In the genomic region with DNA sequence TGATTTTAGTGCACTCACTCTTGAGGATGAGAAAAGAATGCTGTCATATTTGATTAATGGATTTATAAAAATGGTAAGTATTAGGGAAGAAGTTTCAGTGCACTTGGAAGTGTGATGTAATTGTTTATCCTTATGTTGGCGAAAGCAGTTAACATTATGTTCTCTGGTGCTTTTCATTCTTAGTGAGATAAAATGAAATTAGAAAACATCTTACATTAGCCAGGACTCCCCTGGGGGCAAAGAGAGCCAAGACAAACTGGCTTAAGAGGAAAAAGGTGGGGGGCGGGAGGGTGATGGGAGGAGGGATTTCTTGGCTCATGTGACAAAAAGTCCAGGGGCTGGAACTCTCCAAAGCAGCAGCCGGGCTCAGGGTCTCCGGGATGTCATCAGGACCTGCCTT, we compare ENCODE assay signal across 18 cellular contexts.
A peak's percentile ranks its signal among the peaks of the same experiment; 100 is the strongest.
DNase-seq lines count a peak whose midpoint lies in the region; TF ChIP-seq lines count a peak whose summit lies in the region.
"Had no signal": no experiment of that assay in that cellular context is flagged by ENCODE, and none has a peak within 500 bp of the region (broad histone marks: within the 10 kb centered on the region; RNA-seq: fewer than 3 reads in every experiment).

No MANE protein-coding gene starts in this region.

- TF ChIP-seq CTCF in BE2C (IDR thresholded peaks at IDR 0.05; ENCODE audit: low read depth, low read length) = no peak
- TF ChIP-seq CTCF in astrocyte of the spinal cord (IDR thresholded peaks at IDR 0.05; ENCODE audit: low read depth, low read length) = no peak
- TF ChIP-seq CTCF in fibroblast of villous mesenchyme (IDR thresholded peaks at IDR 0.05; ENCODE audit: insufficient read depth, low read depth, low read length) = no peak
- no peak for TF ChIP-seq CTCF in osteoblast (IDR thresholded peaks at IDR 0.05; ENCODE audit: extremely low read depth, low read depth, low read length)
- no peak for TF ChIP-seq CTCF in GM10266 (IDR thresholded peaks at IDR 0.05; ENCODE audit: control insufficient read depth, insufficient read depth, low read depth, missing control alignments)

- H3K27ac ChIP-seq in osteoblast (ENCODE audit: low read depth, low read length) = no peak overlapping the region
- H3K27ac ChIP-seq: upper lobe of right lung had no signal

- H3K4me3 ChIP-seq in BE2C (ENCODE audit: low read depth, low read length) = no peak overlapping the region
- H3K4me3 ChIP-seq in astrocyte of the spinal cord (ENCODE audit: low read depth, low read length) = no peak overlapping the region
- H3K4me3 ChIP-seq in fibroblast of villous mesenchyme (ENCODE audit: low read depth, low read length) = no peak overlapping the region
- no peak overlapping the region for H3K4me3 ChIP-seq in osteoblast (ENCODE audit: insufficient read depth, low read length)
- H3K4me3 ChIP-seq: MG63, upper lobe of right lung had no signal

- no peaks in the 10 kb centered on the region; the same call in 1 of the 2 replicates for H3K4me1 ChIP-seq in BE2C
- no peaks in the 10 kb centered on the region for H3K4me1 ChIP-seq in osteoblast (ENCODE audit: insufficient read depth, low read length)
- H3K4me1 ChIP-seq: upper lobe of right lung had no signal

- peak; percentile 24 for DNase-seq in BE2C
- peak; percentile 48 for DNase-seq in astrocyte of the spinal cord (ENCODE audit: low read depth, low spot score)
- peak; percentile 70 for DNase-seq in fibroblast of villous mesenchyme (ENCODE audit: low read depth)
- peak; percentile 14 for DNase-seq in osteoblast (ENCODE audit: insufficient read length, low spot score, missing footprints)
- DNase-seq in hippocampal formation (lab: John Stamatoyannopoulos, UW) = no peak
- no peak for DNase-seq in activated CD4-positive, alpha-beta T cell treated with anti-CD3 and anti-CD28 coated beads for 4 hours
- DNase-seq in NCI-H524 (lab: John Stamatoyannopoulos, UW) = no peak
- no peak for DNase-seq in GM10266 (ENCODE audit: extremely low spot score)
- DNase-seq: activated CD4-positive, alpha-beta memory T cell treated with anti-CD3 and anti-CD28 coated beads for 36 hours; activated naive CD4-positive, alpha-beta T cell treated with anti-CD3 and anti-CD28 coated beads, Interleukin-2, amount 10 ng/mL, durations not matched to agents 7 days and 5 days; activated T-cell treated with anti-CD3 and anti-CD28 coated beads, Interleukin-2, amount 50 U/mL, for 1 hour; DMS79; hypothalamus; MG63; midbrain; NCI-H226; stimulated activated naive B cell treated with anti-CD40 and anti-IgM and Interleukin-4, amounts not matched to agents 10 μg/mL and 1 μg/mL and 100 μg/mL, for 72 hours; upper lobe of right lung had no signal

- H3K4me2 ChIP-seq in osteoblast (ENCODE audit: insufficient read depth, low read length) = no peak overlapping the region

- no peak overlapping the region for H2AFZ ChIP-seq in osteoblast (ENCODE audit: low read length)

- H3K36me3 ChIP-seq in BE2C (peaks cover 8% of the 10 kb centered on the region; the same call in 1 of the 2 replicates), osteoblast (ENCODE audit: insufficient read depth, low read length) (peaks cover 23% of the 10 kb centered on the region)

- H3K9me3 ChIP-seq in BE2C = no peaks in the 10 kb centered on the region
- no peaks in the 10 kb centered on the region for H3K9me3 ChIP-seq in osteoblast (ENCODE audit: low read depth, low read length)
- H3K9me3 ChIP-seq: MG63, upper lobe of right lung had no signal

- no peaks in the 10 kb centered on the region for H3K79me2 ChIP-seq in osteoblast (ENCODE audit: insufficient read depth, low read length)

- H4K20me1 ChIP-seq in osteoblast (ENCODE audit: insufficient read depth, low read length) = no peaks in the 10 kb centered on the region

- in situ Hi-C loops in astrocyte of the spinal cord (cut with HindIII; ENCODE audit: low sequenced_read_pairs) = no loop called here

- no peaks in the 10 kb centered on the region for H3K27me3 ChIP-seq in BE2C
- H3K27me3 ChIP-seq in osteoblast (ENCODE audit: insufficient read depth, low read length) = no peaks in the 10 kb centered on the region
- H3K27me3 ChIP-seq: MG63, upper lobe of right lung had no signal

Comparison
In these comparisons a context has a peak if more than half of its experiments do, and no peak if none do; other contexts are left out.
1. DNase-seq: peak in BE2C (single experiment), astrocyte of the spinal cord (single experiment), fibroblast of villous mesenchyme (single experiment) and osteoblast (single experiment); none in hippocampal formation (0 of 2), activated CD4-positive, alpha-beta T cell treated with anti-CD3 and anti-CD28 coated beads for 4 hours (0 of 2), NCI-H524 (0 of 2) and GM10266 (single experiment).